In the genomic region with DNA sequence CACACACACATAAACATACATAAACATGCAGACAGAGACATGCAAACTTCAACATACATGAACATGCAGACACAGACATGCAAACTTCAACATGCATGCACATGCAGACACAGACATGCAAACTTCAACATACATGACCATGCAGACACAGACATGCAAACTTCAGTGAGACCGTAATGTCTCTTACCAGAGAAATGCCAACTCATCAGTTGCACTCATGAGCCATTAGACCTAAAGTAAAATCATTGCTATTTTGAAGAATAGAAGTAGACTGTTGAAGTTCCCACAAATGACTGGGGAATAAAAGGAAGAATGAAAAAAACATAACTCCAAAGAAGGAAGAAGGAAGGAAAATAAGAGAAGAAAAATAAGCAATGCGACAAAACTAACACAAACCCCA, we compare ENCODE assay signal across 23 cellular contexts.
DNase-seq lines count a peak whose midpoint lies in the region; ATAC-seq, FAIRE-seq and TF ChIP-seq lines count a peak whose summit lies in the region.
"Had no signal": no experiment of that assay in that cellular context is flagged by ENCODE, and none has a peak within 500 bp of the region (broad histone marks: within the 10 kb centered on the region; RNA-seq: fewer than 3 reads in every experiment).

No MANE protein-coding gene starts in this region.

- H3K36me3 Mint-ChIP-seq in neural progenitor cell = no peaks in the 10 kb centered on the region
- H3K36me3 Mint-ChIP-seq: CD4-positive, CD25-positive, alpha-beta regulatory T cell; CD8-positive, alpha-beta T cell had no signal

- WGBS in A549 (ENCODE audit: missing lambda C conversion rate) = 81% methylated on average over 2 of the region's 2 CpGs
- 18% methylated on average over 2 of the region's 2 CpGs for WGBS in K562 (ENCODE audit: insufficient coverage, low coverage, missing lambda C conversion rate)

- H3K79me2 ChIP-seq in KMS-11 (ENCODE audit: insufficient read depth, low read depth) = no peaks in the 10 kb centered on the region
- H3K79me2 ChIP-seq in K562 (ENCODE audit: control insufficient read depth, insufficient read depth, low read length) = no peaks in the 10 kb centered on the region
- no peaks in the 10 kb centered on the region for H3K79me2 ChIP-seq in neural progenitor cell (ENCODE audit: low read depth)

- no TSS peak for BruUV-seq in K562 (replicated peaks; lab: Mats Ljungman, UMichigan)

- in situ Hi-C loops in K562 (cut with MboI) (no loop called here), brain microvascular endothelial cell (cut with HindIII; ENCODE audit: low pct_ligation_motif_present, low sequenced_read_pairs) (no loop called here)

- no peak overlapping the region for H3K27ac Mint-ChIP-seq in neural progenitor cell
- H3K27ac Mint-ChIP-seq: B cell; CD4-positive, CD25-positive, alpha-beta regulatory T cell; CD8-positive, alpha-beta T cell had no signal

- no peaks in the 10 kb centered on the region for H3K9me3 Mint-ChIP-seq in neural progenitor cell
- H3K9me3 Mint-ChIP-seq: CD8-positive, alpha-beta T cell had no signal

- no peak for TF ChIP-seq POLR2A in A549 (IDR thresholded peaks at IDR 0.05; ENCODE audit: low read length)
- TF ChIP-seq POLR2A in K562 (conservative IDR thresholded peaks at IDR 0.05) = no peak

- POLR2A ChIA-PET in A549 (lab: Yijun Ruan, JAX) = no interaction called here
- POLR2A ChIA-PET in K562 (lab: Yijun Ruan, JAX) = interaction anchor here (0.9 to 1.0 kb wide), 2 partner anchors 9 to 60 kb away, joined by 3 read pairs; no protein-coding TSS in a partner anchor

- H3K27ac ChIP-seq in A549 = no peak overlapping the region
- H3K27ac ChIP-seq in KMS-11 = peak overlapping the region; percentile 35; the same call in 1 of the 2 replicates
- no peak overlapping the region for H3K27ac ChIP-seq in K562 (ENCODE audit: extremely low read depth, low read depth, low read length)
- no peak overlapping the region for H3K27ac ChIP-seq in neural progenitor cell
- H3K27ac ChIP-seq in brain microvascular endothelial cell = no peak overlapping the region
- H3K27ac ChIP-seq: BLaER1, C4-2B, GM23248 had no signal

- TF ChIP-seq EP300 in A549 (IDR thresholded peaks at IDR 0.05) (no peak), K562 (IDR thresholded peaks at IDR 0.05; ENCODE audit: low read length) (no peak)

- DNase-seq in A549 (ENCODE audit: low read depth in 1 of 2, low spot score in 1 of 2) (no peak), K562 (ENCODE audit: extremely low read depth in 1 of 4, low spot score in 3 of 4) (no peak), neural progenitor cell (ENCODE audit: low spot score) (no peak), brain microvascular endothelial cell (no peak), GDM1 (lab: John Stamatoyannopoulos, UW) (no peak), NCI-H2081 treated with DMSO at 0.1 percent for 48 hours (lab: John Stamatoyannopoulos, UW) (no peak), NCI-H748 (lab: John Stamatoyannopoulos, UW; ENCODE audit: unreplicated experiment) (no peak)
- DNase-seq: Caco-2; CD4-positive, CD25-positive, alpha-beta regulatory T cell; CD8-positive, alpha-beta T cell; DMS153; DND-41; GM23248; H7; HCEC 1CT had no signal

- H3K9ac ChIP-seq in KMS-11 (no peak overlapping the region), K562 (ENCODE audit: insufficient read depth in 1 of 2, low read depth in 2 of 2, low read length in 2 of 2) (no peak overlapping the region), neural progenitor cell (no peak overlapping the region)
- H3K9ac ChIP-seq: BLaER1, GM23248 had no signal

- H3K4me3 ChIP-seq in A549 = no peak overlapping the region
- no peak overlapping the region for H3K4me3 ChIP-seq in KMS-11 (IDR thresholded peaks at IDR 0.05; ENCODE audit: insufficient read depth, low read depth, low read length)
- no peak overlapping the region for H3K4me3 ChIP-seq in K562
- no peak overlapping the region for H3K4me3 ChIP-seq in neural progenitor cell
- H3K4me3 ChIP-seq in brain microvascular endothelial cell (ENCODE audit: low read depth, low read length) = no peak overlapping the region
- H3K4me3 ChIP-seq: BLaER1, GM12878, GM23248 had no signal

- H3K27me3 Mint-ChIP-seq in neural progenitor cell (ENCODE audit: insufficient read depth, low read depth) = peaks cover 2% of the 10 kb centered on the region
- H3K27me3 Mint-ChIP-seq: B cell; CD4-positive, CD25-positive, alpha-beta regulatory T cell had no signal

- no peak for FAIRE-seq in A549 (lab: Jason Lieb, UNC)
- no peak for FAIRE-seq in K562 (lab: Jason Lieb, UNC)
- FAIRE-seq: G401.6, GM12878, GM19239, H1 had no signal

- 0 out of 2 replicates have a peak overlapping the region, but pooled peaks have one; percentile 3 for H2AFZ ChIP-seq in KMS-11 (ENCODE audit: low read depth)
- H2AFZ ChIP-seq in K562 (ENCODE audit: low read depth, low read length) = no peak overlapping the region
- peak overlapping the region; percentile 91 for H2AFZ ChIP-seq in neural progenitor cell (replicated peaks)
- H2AFZ ChIP-seq: GM23248 had no signal

- ATAC-seq in A549 = no peak
- no peak for ATAC-seq in K562
- ATAC-seq: CD8-positive, alpha-beta T cell; GM12878 had no signal

- no peaks in the 10 kb centered on the region for H3K4me1 Mint-ChIP-seq in neural progenitor cell
- H3K4me1 Mint-ChIP-seq: B cell; CD4-positive, CD25-positive, alpha-beta regulatory T cell had no signal

- intact Hi-C loops in K562 (cut with micrococcal nuclease) = no loop called here

- H4K20me1 ChIP-seq in KMS-11 (ENCODE audit: insufficient read depth) = no peaks in the 10 kb centered on the region
- H4K20me1 ChIP-seq in K562 (replicated peaks; ENCODE audit: control insufficient read depth, insufficient read depth, low read length) = no peaks in the 10 kb centered on the region
- no peaks in the 10 kb centered on the region for H4K20me1 ChIP-seq in neural progenitor cell (ENCODE audit: low read depth)
- H4K20me1 ChIP-seq: BLaER1 had no signal

- H3K9me3 ChIP-seq in A549 (no peaks in the 10 kb centered on the region), K562 (replicated peaks; ENCODE audit: control insufficient read depth, insufficient read depth, low read depth, low read length) (no peaks in the 10 kb centered on the region), neural progenitor cell (ENCODE audit: low read depth) (no peaks in the 10 kb centered on the region)
- H3K9me3 ChIP-seq: BLaER1, Caco-2 had no signal

- H3K9me1 ChIP-seq in K562 (ENCODE audit: control insufficient read depth, insufficient read depth, low read length) = no peaks in the 10 kb centered on the region

- H3K4me2 ChIP-seq in A549 (no peak overlapping the region), KMS-11 (peak overlapping the region; percentile 21; the same call in 1 of the 2 replicates), K562 (ENCODE audit: insufficient read depth, low read length) (no peak overlapping the region), neural progenitor cell (no peak overlapping the region)
- H3K4me2 ChIP-seq: BLaER1 had no signal

- TF ChIP-seq CTCF in A549 (IDR thresholded peaks at IDR 0.05) (no peak), KMS-11 (conservative IDR thresholded peaks at IDR 0.05; ENCODE audit: low read depth, low read length) (no peak), K562 (IDR thresholded peaks at IDR 0.05 in 2 of 3, conservative IDR thresholded peaks at IDR 0.05 in 1 of 3; ENCODE audit: insufficient read depth in 2 of 3, low read depth in 1 of 3, low read length in 3 of 3) (no peak), neural progenitor cell (IDR thresholded peaks at IDR 0.05) (no peak), brain microvascular endothelial cell (IDR thresholded peaks at IDR 0.05; ENCODE audit: low read depth, low read length, missing control alignments) (no peak)

- no peaks in the 10 kb centered on the region for H3F3A ChIP-seq in neural progenitor cell (ENCODE audit: low read depth)

- H3K27me3 ChIP-seq in KMS-11 (ENCODE audit: insufficient read depth, low read depth) = no peaks in the 10 kb centered on the region
- H3K27me3 ChIP-seq in K562 (ENCODE audit: control insufficient read depth in 2 of 2, insufficient read depth in 2 of 2, low read length in 2 of 2) = no peaks in the 10 kb centered on the region; a peak in 2 of 5 replicates
- H3K27me3 ChIP-seq in neural progenitor cell = no peaks in the 10 kb centered on the region
- no peaks in the 10 kb centered on the region for H3K27me3 ChIP-seq in brain microvascular endothelial cell (replicated peaks)
- H3K27me3 ChIP-seq: BLaER1 had no signal

- CTCF ChIA-PET in A549 (lab: Yijun Ruan, JAX) = no interaction called here
- CTCF ChIA-PET in K562 (lab: Yijun Ruan, JAX; ENCODE audit: low intra/inter-chr PET ratio) = no interaction called here

- H3K36me3 ChIP-seq in KMS-11 (ENCODE audit: insufficient read depth) (no peaks in the 10 kb centered on the region), K562 (ENCODE audit: control insufficient read depth, insufficient read depth, low read length) (no peaks in the 10 kb centered on the region), neural progenitor cell (no peaks in the 10 kb centered on the region), brain microvascular endothelial cell (replicated peaks) (no peaks in the 10 kb centered on the region)
- H3K36me3 ChIP-seq: BLaER1 had no signal

- H3K4me1 ChIP-seq in A549 (no peaks in the 10 kb centered on the region), KMS-11 (ENCODE audit: low read depth, poor library complexity, severe bottlenecking) (peaks cover 19% of the 10 kb centered on the region), K562 (replicated peaks in 1 of 2; ENCODE audit: control insufficient read depth in 2 of 2, insufficient read depth in 2 of 2, low read length in 2 of 2) (no peaks in the 10 kb centered on the region), neural progenitor cell (peaks cover 6% of the 10 kb centered on the region)
- H3K4me1 ChIP-seq: BLaER1, Caco-2 had no signal

- TF ChIP-seq RAD21 in A549 (conservative IDR thresholded peaks at IDR 0.05 in 1 of 2, IDR thresholded peaks at IDR 0.05 in 1 of 2) (no peak), K562 (CRISPR knock-in tag; conservative IDR thresholded peaks at IDR 0.05 in 1 of 2, IDR thresholded peaks at IDR 0.05 in 1 of 2) (no peak)

- no peak overlapping the region for H3K4me3 Mint-ChIP-seq in neural progenitor cell
- H3K4me3 Mint-ChIP-seq: B cell; CD4-positive, CD25-positive, alpha-beta regulatory T cell; CD8-positive, alpha-beta T cell had no signal

TF ChIP-seq in A549, 52 proteins besides CTCF, POLR2A, EP300 and RAD21:
- TF ChIP-seq MAFK (IDR thresholded peaks at IDR 0.05; ENCODE audit: partially characterized antibody) (peak; percentile 42), ZNF302 (CRISPR knock-in tag; IDR thresholded peaks at IDR 0.05) (no peak)

TF ChIP-seq in K562, 482 proteins besides CTCF, POLR2A, EP300 and RAD21:
- no peak for TF ChIP-seq SMARCA4 (IDR thresholded peaks at IDR 0.05)
- peak; percentile 63 for TF ChIP-seq ZNF316 (IDR thresholded peaks at IDR 0.05)
- peak; percentile 35; the same call in 1 of the 2 replicates for TF ChIP-seq MAFG (tag; conservative IDR thresholded peaks at IDR 0.05)
